In genomic region chr10:21097926-21098355, GRCh38 we compare ENCODE assay signal across 14 cellular contexts.
"Had no signal": no experiment of that assay in that cellular context is flagged by ENCODE, and none has a peak within 500 bp of the region (broad histone marks: within the 10 kb centered on the region; RNA-seq: fewer than 3 reads in every experiment).

No MANE protein-coding gene starts in this region.

- H3K36me3 Mint-ChIP-seq: activated CD4-positive, alpha-beta memory T cell treated with anti-CD3 and anti-CD28 coated beads for 36 hours; activated naive CD8-positive, alpha-beta T cell; memory B cell had no signal

- ATAC-seq: activated T-cell treated with anti-CD3 and anti-CD28 coated beads, Interleukin-2, amount 50 U/mL, for 4 hours; foreskin keratinocyte had no signal

- H3K27me3 Mint-ChIP-seq: activated CD4-positive, alpha-beta memory T cell treated with anti-CD3 and anti-CD28 coated beads for 36 hours; activated naive CD8-positive, alpha-beta T cell; memory B cell; stimulated activated naive CD8-positive, alpha-beta T cell treated with anti-CD3 and anti-CD28 coated beads, Interleukin-15, Interleukin-2, amounts not matched to agents 100 ng/mL and 50 ng/mL, for 24 hours had no signal

- DNase-seq: activated CD4-positive, alpha-beta memory T cell treated with anti-CD3 and anti-CD28 coated beads for 36 hours; activated CD4-positive, alpha-beta T cell treated with anti-CD3 and anti-CD28 coated beads for 1 hour; activated effector memory CD4-positive, alpha-beta T cell treated with anti-CD3 and anti-CD28 coated beads, Interleukin-2, amount 50 U/mL, for 16 hours; activated T-cell treated with anti-CD3 and anti-CD28 coated beads, Interleukin-2, amount 50 U/mL, for 4 hours; nephron progenitor cell; ovary; stimulated activated CD4-positive, alpha-beta T cell treated with anti-CD3 and anti-CD28 coated beads, Interleukin-2, amount 100 ng/mL, for 48 hours; stimulated activated CD8-positive, alpha-beta memory T cell treated with anti-CD3 and anti-CD28 coated beads, Interleukin-4, amount 100 ng/mL, for 48 hours; upper lobe of left lung had no signal

- H3K4me1 Mint-ChIP-seq: memory B cell had no signal

- H3K9me3 Mint-ChIP-seq: activated CD4-positive, alpha-beta memory T cell treated with anti-CD3 and anti-CD28 coated beads for 36 hours; activated T-cell treated with anti-CD3 and anti-CD28 coated beads, Interleukin-2, amount 50 U/mL, for 4 hours; memory B cell; nephron progenitor cell; stimulated activated naive CD8-positive, alpha-beta T cell treated with anti-CD3 and anti-CD28 coated beads, Interleukin-15, Interleukin-2, amounts not matched to agents 100 ng/mL and 50 ng/mL, for 24 hours; T-helper 2 cell treated with Interferon-gamma antibody and Interleukin-4, amounts not matched to agents 5 μg/mL and 100 μg/mL, for 36 hours had no signal

- H3K4me3 Mint-ChIP-seq: activated CD4-positive, alpha-beta memory T cell treated with anti-CD3 and anti-CD28 coated beads for 36 hours; activated naive CD8-positive, alpha-beta T cell; activated T-cell treated with anti-CD3 and anti-CD28 coated beads, Interleukin-2, amount 50 U/mL, for 4 hours; memory B cell; nephron progenitor cell; stimulated activated naive CD8-positive, alpha-beta T cell treated with anti-CD3 and anti-CD28 coated beads, Interleukin-15, Interleukin-2, amounts not matched to agents 100 ng/mL and 50 ng/mL, for 24 hours; T-helper 2 cell treated with Interferon-gamma antibody and Interleukin-4, amounts not matched to agents 5 μg/mL and 100 μg/mL, for 36 hours had no signal

- H3K27me3 ChIP-seq: foreskin keratinocyte, ovary, upper lobe of left lung had no signal

- H3K27ac Mint-ChIP-seq: activated CD4-positive, alpha-beta memory T cell treated with anti-CD3 and anti-CD28 coated beads for 36 hours; activated naive CD8-positive, alpha-beta T cell; memory B cell; nephron progenitor cell; stimulated activated naive CD8-positive, alpha-beta T cell treated with anti-CD3 and anti-CD28 coated beads, Interleukin-15, Interleukin-2, amounts not matched to agents 100 ng/mL and 50 ng/mL, for 24 hours; T-helper 2 cell treated with Interferon-gamma antibody and Interleukin-4, amounts not matched to agents 5 μg/mL and 100 μg/mL, for 36 hours had no signal

- H3K4me3 ChIP-seq: ovary, upper lobe of left lung had no signal

- H3K9me3 ChIP-seq: ovary, upper lobe of left lung had no signal

- H3K27ac ChIP-seq: foreskin keratinocyte, ovary had no signal

- H3K36me3 ChIP-seq: ovary, upper lobe of left lung had no signal

- H3K4me1 ChIP-seq: foreskin keratinocyte had no signal
